ENCODE assay signal across 1 cellular context in the genomic region with DNA sequence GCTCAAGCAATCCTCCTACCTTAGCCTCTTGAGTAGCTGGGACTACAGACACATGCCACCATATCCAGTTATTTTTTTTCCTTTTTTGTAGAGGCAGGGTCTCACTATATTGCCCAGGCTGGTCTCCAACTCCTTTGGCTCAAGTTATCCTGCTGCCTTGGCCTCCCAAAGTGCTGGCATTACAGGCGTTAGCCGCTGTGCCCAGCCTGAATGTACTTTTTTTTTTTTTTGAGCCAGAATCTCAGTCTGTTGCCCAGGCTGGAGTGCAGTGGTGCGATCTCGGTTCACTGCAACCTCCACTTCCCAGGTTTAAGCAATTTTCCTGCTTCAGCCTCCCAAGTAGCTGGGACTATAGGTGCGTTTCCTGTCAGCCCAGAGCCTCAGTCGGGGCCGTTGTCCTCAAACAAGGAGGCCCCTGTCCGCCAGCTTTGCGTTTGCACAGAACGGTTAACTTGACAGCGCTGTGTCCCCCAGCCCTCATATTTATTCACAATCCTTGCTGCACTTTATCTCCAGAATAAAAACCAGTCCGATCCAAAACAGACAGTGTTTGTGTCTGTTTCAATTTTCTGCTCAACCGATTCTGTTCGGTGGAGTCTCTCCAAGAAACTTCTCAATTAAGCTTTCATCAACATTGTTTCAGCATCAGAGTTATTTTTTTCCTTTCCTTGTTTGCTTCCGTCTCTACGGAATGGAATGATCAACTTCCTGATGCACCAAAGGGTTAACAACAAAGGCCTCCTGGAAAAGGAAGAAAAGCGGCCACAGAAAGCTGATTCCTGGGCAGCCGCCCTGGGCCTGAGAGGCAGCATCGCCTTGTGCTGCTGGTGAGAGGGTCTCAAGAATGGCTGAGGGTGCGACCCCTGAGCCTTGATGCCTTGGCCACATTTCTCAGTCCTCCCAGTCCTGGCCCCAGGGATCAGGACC.
A peak's percentile ranks its signal among the peaks of the same experiment; 100 is the strongest.
TF ChIP-seq lines count a peak whose summit lies in the region.

No MANE protein-coding gene starts in this region.

TF ChIP-seq in HepG2, 621 proteins besides CTCF, POLR2A, EP300 and RAD21 (continued from another document and continues in another):
- TF ChIP-seq, protein P1, sequence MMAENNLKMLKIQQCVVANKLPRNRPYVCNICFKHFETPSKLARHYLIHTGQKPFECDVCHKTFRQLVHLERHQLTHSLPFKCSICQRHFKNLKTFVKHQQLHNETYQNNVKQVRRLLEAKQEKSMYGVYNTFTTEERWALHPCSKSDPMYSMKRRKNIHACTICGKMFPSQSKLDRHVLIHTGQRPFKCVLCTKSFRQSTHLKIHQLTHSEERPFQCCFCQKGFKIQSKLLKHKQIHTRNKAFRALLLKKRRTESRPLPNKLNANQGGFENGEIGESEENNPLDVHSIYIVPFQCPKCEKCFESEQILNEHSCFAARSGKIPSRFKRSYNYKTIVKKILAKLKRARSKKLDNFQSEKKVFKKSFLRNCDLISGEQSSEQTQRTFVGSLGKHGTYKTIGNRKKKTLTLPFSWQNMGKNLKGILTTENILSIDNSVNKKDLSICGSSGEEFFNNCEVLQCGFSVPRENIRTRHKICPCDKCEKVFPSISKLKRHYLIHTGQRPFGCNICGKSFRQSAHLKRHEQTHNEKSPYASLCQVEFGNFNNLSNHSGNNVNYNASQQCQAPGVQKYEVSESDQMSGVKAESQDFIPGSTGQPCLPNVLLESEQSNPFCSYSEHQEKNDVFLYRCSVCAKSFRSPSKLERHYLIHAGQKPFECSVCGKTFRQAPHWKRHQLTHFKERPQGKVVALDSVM (CRISPR knock-in tag; IDR thresholded peaks at IDR 0.05), result peak; percentile 54
- TF ChIP-seq RAD51 (IDR thresholded peaks at IDR 0.05; ENCODE audit: borderline replicate concordance) (no peak), CREB1 (IDR thresholded peaks at IDR 0.05) (no peak), CREB1 (CRISPR knock-in tag; IDR thresholded peaks at IDR 0.05) (no peak), ETV5 (CRISPR knock-in tag; IDR thresholded peaks at IDR 0.05; ENCODE audit: borderline replicate concordance) (peak; percentile 11; the same call in 1 of the 2 replicates), NFIB (CRISPR knock-in tag; IDR thresholded peaks at IDR 0.05; ENCODE audit: borderline replicate concordance) (no peak), ZC3H4 (CRISPR knock-in tag; IDR thresholded peaks at IDR 0.05; ENCODE audit: borderline replicate concordance) (no peak), ZNF562 (CRISPR knock-in tag; IDR thresholded peaks at IDR 0.05; ENCODE audit: borderline replicate concordance) (no peak), TBL1XR1 (IDR thresholded peaks at IDR 0.05; ENCODE audit: borderline replicate concordance, low read length, partially characterized antibody) (no peak), KDM5A (IDR thresholded peaks at IDR 0.05; ENCODE audit: borderline replicate concordance, low read length) (no peak), NR2C2 (CRISPR knock-in tag; IDR thresholded peaks at IDR 0.05; ENCODE audit: borderline replicate concordance) (no peak), ZNF224 (CRISPR knock-in tag; IDR thresholded peaks at IDR 0.05) (no peak), RNF2 (conservative IDR thresholded peaks at IDR 0.05; ENCODE audit: low read depth) (no peak), ARID2 (CRISPR knock-in tag; IDR thresholded peaks at IDR 0.05; ENCODE audit: borderline replicate concordance) (0 out of 2 replicates have a peak, but pooled peaks have one; percentile 51), TBX2 (CRISPR knock-in tag; IDR thresholded peaks at IDR 0.05; ENCODE audit: borderline replicate concordance) (peak; percentile 24; the same call in 1 of the 2 replicates)
- TF ChIP-seq, protein P2, sequence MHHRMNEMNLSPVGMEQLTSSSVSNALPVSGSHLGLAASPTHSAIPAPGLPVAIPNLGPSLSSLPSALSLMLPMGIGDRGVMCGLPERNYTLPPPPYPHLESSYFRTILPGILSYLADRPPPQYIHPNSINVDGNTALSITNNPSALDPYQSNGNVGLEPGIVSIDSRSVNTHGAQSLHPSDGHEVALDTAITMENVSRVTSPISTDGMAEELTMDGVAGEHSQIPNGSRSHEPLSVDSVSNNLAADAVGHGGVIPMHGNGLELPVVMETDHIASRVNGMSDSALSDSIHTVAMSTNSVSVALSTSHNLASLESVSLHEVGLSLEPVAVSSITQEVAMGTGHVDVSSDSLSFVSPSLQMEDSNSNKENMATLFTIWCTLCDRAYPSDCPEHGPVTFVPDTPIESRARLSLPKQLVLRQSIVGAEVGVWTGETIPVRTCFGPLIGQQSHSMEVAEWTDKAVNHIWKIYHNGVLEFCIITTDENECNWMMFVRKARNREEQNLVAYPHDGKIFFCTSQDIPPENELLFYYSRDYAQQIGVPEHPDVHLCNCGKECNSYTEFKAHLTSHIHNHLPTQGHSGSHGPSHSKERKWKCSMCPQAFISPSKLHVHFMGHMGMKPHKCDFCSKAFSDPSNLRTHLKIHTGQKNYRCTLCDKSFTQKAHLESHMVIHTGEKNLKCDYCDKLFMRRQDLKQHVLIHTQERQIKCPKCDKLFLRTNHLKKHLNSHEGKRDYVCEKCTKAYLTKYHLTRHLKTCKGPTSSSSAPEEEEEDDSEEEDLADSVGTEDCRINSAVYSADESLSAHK (CRISPR knock-in tag; IDR thresholded peaks at IDR 0.05; ENCODE audit: borderline replicate concordance), result no peak
- TF ChIP-seq, protein P3, sequence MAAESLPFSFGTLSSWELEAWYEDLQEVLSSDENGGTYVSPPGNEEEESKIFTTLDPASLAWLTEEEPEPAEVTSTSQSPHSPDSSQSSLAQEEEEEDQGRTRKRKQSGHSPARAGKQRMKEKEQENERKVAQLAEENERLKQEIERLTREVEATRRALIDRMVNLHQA (CRISPR knock-in tag; IDR thresholded peaks at IDR 0.05), result no peak
- TF ChIP-seq, protein P4, sequence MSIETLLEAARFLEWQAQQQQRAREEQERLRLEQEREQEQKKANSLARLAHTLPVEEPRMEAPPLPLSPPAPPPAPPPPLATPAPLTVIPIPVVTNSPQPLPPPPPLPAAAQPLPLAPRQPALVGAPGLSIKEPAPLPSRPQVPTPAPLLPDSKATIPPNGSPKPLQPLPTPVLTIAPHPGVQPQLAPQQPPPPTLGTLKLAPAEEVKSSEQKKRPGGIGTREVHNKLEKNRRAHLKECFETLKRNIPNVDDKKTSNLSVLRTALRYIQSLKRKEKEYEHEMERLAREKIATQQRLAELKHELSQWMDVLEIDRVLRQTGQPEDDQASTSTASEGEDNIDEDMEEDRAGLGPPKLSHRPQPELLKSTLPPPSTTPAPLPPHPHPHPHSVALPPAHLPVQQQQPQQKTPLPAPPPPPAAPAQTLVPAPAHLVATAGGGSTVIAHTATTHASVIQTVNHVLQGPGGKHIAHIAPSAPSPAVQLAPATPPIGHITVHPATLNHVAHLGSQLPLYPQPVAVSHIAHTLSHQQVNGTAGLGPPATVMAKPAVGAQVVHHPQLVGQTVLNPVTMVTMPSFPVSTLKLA (IDR thresholded peaks at IDR 0.05), result no peak
- TF ChIP-seq, protein P5, sequence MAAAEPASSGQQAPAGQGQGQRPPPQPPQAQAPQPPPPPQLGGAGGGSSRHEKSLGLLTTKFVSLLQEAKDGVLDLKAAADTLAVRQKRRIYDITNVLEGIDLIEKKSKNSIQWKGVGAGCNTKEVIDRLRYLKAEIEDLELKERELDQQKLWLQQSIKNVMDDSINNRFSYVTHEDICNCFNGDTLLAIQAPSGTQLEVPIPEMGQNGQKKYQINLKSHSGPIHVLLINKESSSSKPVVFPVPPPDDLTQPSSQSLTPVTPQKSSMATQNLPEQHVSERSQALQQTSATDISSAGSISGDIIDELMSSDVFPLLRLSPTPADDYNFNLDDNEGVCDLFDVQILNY (CRISPR knock-in tag; conservative IDR thresholded peaks at IDR 0.05), result no peak
- TF ChIP-seq, protein P6, sequence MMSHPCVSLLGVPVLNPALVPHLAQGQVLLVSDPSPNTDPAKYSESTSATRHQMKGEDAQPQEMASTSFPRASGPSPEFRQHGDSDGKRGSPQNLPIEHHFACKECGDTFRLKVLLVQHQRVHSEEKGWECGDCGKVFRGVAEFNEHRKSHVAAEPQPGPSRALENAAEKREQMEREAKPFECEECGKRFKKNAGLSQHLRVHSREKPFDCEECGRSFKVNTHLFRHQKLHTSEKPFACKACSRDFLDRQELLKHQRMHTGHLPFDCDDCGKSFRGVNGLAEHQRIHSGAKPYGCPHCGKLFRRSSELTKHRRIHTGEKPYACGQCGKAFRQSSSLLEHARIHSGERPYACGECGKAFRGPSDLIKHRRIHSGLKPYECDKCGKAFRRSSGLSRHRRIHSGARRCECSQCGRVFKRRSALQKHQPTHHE (CRISPR knock-in tag; IDR thresholded peaks at IDR 0.05; ENCODE audit: borderline replicate concordance), result no peak
- TF ChIP-seq, protein P7, sequence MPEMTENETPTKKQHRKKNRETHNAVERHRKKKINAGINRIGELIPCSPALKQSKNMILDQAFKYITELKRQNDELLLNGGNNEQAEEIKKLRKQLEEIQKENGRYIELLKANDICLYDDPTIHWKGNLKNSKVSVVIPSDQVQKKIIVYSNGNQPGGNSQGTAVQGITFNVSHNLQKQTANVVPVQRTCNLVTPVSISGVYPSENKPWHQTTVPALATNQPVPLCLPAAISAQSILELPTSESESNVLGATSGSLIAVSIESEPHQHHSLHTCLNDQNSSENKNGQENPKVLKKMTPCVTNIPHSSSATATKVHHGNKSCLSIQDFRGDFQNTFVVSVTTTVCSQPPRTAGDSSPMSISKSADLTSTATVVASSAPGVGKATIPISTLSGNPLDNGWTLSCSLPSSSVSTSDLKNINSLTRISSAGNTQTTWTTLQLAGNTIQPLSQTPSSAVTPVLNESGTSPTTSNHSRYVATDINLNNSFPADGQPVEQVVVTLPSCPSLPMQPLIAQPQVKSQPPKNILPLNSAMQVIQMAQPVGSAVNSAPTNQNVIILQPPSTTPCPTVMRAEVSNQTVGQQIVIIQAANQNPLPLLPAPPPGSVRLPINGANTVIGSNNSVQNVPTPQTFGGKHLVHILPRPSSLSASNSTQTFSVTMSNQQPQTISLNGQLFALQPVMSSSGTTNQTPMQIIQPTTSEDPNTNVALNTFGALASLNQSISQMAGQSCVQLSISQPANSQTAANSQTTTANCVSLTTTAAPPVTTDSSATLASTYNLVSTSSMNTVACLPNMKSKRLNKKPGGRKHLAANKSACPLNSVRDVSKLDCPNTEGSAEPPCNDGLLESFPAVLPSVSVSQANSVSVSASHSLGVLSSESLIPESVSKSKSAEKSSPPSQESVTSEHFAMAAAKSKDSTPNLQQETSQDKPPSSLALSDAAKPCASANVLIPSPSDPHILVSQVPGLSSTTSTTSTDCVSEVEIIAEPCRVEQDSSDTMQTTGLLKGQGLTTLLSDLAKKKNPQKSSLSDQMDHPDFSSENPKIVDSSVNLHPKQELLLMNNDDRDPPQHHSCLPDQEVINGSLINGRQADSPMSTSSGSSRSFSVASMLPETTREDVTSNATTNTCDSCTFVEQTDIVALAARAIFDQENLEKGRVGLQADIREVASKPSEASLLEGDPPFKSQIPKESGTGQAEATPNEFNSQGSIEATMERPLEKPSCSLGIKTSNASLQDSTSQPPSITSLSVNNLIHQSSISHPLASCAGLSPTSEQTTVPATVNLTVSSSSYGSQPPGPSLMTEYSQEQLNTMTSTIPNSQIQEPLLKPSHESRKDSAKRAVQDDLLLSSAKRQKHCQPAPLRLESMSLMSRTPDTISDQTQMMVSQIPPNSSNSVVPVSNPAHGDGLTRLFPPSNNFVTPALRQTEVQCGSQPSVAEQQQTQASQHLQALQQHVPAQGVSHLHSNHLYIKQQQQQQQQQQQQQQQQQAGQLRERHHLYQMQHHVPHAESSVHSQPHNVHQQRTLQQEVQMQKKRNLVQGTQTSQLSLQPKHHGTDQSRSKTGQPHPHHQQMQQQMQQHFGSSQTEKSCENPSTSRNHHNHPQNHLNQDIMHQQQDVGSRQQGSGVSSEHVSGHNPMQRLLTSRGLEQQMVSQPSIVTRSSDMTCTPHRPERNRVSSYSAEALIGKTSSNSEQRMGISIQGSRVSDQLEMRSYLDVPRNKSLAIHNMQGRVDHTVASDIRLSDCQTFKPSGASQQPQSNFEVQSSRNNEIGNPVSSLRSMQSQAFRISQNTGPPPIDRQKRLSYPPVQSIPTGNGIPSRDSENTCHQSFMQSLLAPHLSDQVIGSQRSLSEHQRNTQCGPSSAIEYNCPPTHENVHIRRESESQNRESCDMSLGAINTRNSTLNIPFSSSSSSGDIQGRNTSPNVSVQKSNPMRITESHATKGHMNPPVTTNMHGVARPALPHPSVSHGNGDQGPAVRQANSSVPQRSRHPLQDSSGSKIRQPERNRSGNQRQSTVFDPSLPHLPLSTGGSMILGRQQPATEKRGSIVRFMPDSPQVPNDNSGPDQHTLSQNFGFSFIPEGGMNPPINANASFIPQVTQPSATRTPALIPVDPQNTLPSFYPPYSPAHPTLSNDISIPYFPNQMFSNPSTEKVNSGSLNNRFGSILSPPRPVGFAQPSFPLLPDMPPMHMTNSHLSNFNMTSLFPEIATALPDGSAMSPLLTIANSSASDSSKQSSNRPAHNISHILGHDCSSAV (CRISPR knock-in tag; IDR thresholded peaks at IDR 0.05; ENCODE audit: borderline replicate concordance), result no peak
- TF ChIP-seq, protein P8, sequence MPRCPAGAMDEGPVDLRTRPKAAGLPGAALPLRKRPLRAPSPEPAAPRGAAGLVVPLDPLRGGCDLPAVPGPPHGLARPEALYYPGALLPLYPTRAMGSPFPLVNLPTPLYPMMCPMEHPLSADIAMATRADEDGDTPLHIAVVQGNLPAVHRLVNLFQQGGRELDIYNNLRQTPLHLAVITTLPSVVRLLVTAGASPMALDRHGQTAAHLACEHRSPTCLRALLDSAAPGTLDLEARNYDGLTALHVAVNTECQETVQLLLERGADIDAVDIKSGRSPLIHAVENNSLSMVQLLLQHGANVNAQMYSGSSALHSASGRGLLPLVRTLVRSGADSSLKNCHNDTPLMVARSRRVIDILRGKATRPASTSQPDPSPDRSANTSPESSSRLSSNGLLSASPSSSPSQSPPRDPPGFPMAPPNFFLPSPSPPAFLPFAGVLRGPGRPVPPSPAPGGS (CRISPR knock-in tag; IDR thresholded peaks at IDR 0.05), result no peak
- TF ChIP-seq, protein P9, sequence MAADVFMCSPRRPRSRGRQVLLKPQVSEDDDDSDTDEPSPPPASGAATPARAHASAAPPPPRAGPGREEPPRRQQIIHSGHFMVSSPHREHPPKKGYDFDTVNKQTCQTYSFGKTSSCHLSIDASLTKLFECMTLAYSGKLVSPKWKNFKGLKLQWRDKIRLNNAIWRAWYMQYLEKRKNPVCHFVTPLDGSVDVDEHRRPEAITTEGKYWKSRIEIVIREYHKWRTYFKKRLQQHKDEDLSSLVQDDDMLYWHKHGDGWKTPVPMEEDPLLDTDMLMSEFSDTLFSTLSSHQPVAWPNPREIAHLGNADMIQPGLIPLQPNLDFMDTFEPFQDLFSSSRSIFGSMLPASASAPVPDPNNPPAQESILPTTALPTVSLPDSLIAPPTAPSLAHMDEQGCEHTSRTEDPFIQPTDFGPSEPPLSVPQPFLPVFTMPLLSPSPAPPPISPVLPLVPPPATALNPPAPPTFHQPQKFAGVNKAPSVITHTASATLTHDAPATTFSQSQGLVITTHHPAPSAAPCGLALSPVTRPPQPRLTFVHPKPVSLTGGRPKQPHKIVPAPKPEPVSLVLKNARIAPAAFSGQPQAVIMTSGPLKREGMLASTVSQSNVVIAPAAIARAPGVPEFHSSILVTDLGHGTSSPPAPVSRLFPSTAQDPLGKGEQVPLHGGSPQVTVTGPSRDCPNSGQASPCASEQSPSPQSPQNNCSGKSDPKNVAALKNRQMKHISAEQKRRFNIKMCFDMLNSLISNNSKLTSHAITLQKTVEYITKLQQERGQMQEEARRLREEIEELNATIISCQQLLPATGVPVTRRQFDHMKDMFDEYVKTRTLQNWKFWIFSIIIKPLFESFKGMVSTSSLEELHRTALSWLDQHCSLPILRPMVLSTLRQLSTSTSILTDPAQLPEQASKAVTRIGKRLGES (CRISPR knock-in tag; IDR thresholded peaks at IDR 0.05; ENCODE audit: borderline replicate concordance), result no peak
- TF ChIP-seq, protein P10, sequence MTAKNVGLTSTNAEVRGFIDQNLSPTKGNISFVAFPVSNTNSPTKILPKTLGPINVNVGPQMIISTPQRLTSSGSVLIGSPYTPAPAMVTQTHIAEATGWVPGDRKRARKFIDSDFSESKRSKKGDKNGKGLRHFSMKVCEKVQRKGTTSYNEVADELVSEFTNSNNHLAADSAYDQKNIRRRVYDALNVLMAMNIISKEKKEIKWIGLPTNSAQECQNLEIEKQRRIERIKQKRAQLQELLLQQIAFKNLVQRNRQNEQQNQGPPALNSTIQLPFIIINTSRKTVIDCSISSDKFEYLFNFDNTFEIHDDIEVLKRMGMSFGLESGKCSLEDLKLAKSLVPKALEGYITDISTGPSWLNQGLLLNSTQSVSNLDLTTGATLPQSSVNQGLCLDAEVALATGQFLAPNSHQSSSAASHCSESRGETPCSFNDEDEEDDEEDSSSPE (CRISPR knock-in tag; IDR thresholded peaks at IDR 0.05), result no peak
